In genomic region chr17:82238562-82239201, GRCh38 we compare ENCODE assay signal across 8 cellular contexts. TPM values are rescaled to one million over a fixed set of nuclear protein-coding genes. Genes with fewer than 3 reads are reported as not detected.
A peak's percentile ranks its signal among the peaks of the same experiment; 100 is the strongest.
DNase-seq lines count a peak whose midpoint lies in the region; TF ChIP-seq lines count a peak whose summit lies in the region.

No MANE protein-coding gene starts in this region.

- no peak for TF ChIP-seq CTCF in epithelial cell of esophagus (IDR thresholded peaks at IDR 0.05; ENCODE audit: insufficient read depth, low read depth, low read length, missing control alignments)
- no peak for TF ChIP-seq CTCF in neutrophil (IDR thresholded peaks at IDR 0.05)
- TF ChIP-seq CTCF in type B pancreatic cell (conservative IDR thresholded peaks at IDR 0.05): no peak

- no peaks in the 10 kb centered on the region for H3K9me3 Mint-ChIP-seq in type B pancreatic cell

- H3K27me3 ChIP-seq in neutrophil: no peaks in the 10 kb centered on the region

- peaks cover 98% of the 10 kb centered on the region for H3K36me3 ChIP-seq in neutrophil

- no peaks in the 10 kb centered on the region for H3K36me3 Mint-ChIP-seq in type B pancreatic cell

- peaks cover 11% of the 10 kb centered on the region for H3K4me1 Mint-ChIP-seq in type B pancreatic cell (ENCODE audit: unreplicated experiment)

- peak; percentile 68 for DNase-seq in COR-L47 (lab: John Stamatoyannopoulos, UW)
- peak; percentile 60 to 74 for DNase-seq in NCI-H2081 (lab: John Stamatoyannopoulos, UW)
- peak; percentile 63 for DNase-seq in activated CD8-positive, alpha-beta memory T cell treated with anti-CD3 and anti-CD28 coated beads, Interleukin-2, amount 50 U/mL, for 4 hours
- peak; percentile 94 for DNase-seq in epithelial cell of esophagus (ENCODE audit: low read depth)
- no peak for DNase-seq in type B pancreatic cell (ENCODE audit: extremely low spot score, unreplicated experiment)
- no peak for DNase-seq in NCI-H1694 (lab: John Stamatoyannopoulos, UW)
- DNase-seq in iPS-NIHi7 (ENCODE audit: extremely low spot score): no peak

- no peak overlapping the region for H3K4me3 Mint-ChIP-seq in type B pancreatic cell

- peak overlapping the region; percentile 77 for H3K27ac Mint-ChIP-seq in type B pancreatic cell

- peak overlapping the region; percentile 82 for H3K27ac ChIP-seq in neutrophil

- H3K9me3 ChIP-seq in neutrophil: no peaks in the 10 kb centered on the region

- H3K4me3 ChIP-seq in epithelial cell of esophagus (ENCODE audit: low read length) (no peak overlapping the region), neutrophil (ENCODE audit: low read depth in 1 of 2, low read length in 1 of 2) (peak overlapping the region; percentile 31 to 41)

- H3K27me3 Mint-ChIP-seq in type B pancreatic cell: no peaks in the 10 kb centered on the region

- peaks cover 98 to 100% of the 10 kb centered on the region in 2 experiments for H3K4me1 ChIP-seq in neutrophil (ENCODE audit: control insufficient read depth in 1 of 2, insufficient read depth in 1 of 2, low read depth in 1 of 2, low read length in 1 of 2)

RNA-seq across cellular contexts. Expression of gene SLC16A3, which starts 9.8 kb away (rescaled TPM):
- total RNA-seq in type B pancreatic cell (ENCODE audit: low replicate concordance): 27.8 and 29.8 TPM in 2 replicates

RNA-seq across cellular contexts. Expression of gene CCDC57, which starts 26.0 kb away (rescaled TPM):
- total RNA-seq in type B pancreatic cell (ENCODE audit: low replicate concordance): 33.5 and 58.7 TPM in 2 replicates

RNA-seq across cellular contexts. Expression of gene CSNK1D, which starts 34.8 kb away (rescaled TPM):
- 176 and 184 TPM in 2 replicates for total RNA-seq in type B pancreatic cell (ENCODE audit: low replicate concordance)

Comparison
In these comparisons a context has a peak if more than half of its experiments do, and no peak if none do; other contexts are left out.
1. DNase-seq: peak in COR-L47 (single experiment), NCI-H2081 (2 of 2), activated CD8-positive, alpha-beta memory T cell treated with anti-CD3 and anti-CD28 coated beads, Interleukin-2, amount 50 U/mL, for 4 hours (single experiment) and epithelial cell of esophagus (single experiment); none in type B pancreatic cell (single experiment), NCI-H1694 (single experiment) and iPS-NIHi7 (single experiment).